Comparison of ENCODE assay signal across 18 cellular contexts in the genomic region with DNA sequence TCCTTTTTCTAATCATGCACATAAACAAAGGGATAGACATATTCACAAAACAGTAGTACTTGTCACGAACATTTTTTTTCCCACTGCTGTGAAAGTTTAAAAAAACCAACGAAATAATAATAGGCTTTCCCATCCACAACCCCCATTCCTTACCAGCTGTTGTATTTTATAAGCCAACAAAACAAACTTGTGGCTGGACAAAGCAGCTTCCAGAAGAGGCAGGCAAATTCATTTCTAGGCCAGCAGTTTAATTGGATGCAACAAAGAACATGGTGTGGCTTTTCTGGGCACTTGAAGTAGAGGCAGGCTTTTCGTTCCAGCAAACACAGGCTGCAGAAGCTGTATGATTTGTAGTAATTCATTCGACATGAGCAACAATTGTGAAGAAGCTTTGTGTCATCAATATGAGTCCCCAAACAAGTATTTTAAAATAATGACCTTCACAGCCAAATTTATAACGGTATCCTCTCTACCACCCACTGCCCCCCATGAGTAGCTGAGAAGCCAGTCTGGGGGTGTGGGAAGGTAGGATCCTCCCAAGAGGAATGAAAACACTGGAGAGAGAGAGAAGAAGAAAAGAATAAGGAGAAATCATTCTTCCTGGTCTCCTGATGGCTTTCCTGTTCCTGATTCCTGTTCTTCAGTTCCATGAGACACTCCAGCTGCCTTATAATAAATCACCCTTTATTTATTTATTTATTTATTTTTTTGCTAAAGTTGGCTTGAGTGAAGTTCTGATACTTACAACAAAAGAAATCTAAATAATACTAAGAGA. TPM values are rescaled to one million over a fixed set of nuclear protein-coding genes. Genes with fewer than 3 reads are reported as not detected.
DNase-seq lines count a peak whose midpoint lies in the region; ATAC-seq and TF ChIP-seq lines count a peak whose summit lies in the region.
"Had no signal": no experiment of that assay in that cellular context is flagged by ENCODE, and none has a peak within 500 bp of the region (broad histone marks: within the 10 kb centered on the region; RNA-seq: fewer than 3 reads in every experiment).

No MANE protein-coding gene starts in this region.

- H4K8ac ChIP-seq in neuronal stem cell (ENCODE audit: low read depth, low read length): no peak overlapping the region

- no peaks in the 10 kb centered on the region for H3K79me2 ChIP-seq in GM23338 (replicated peaks; ENCODE audit: insufficient read depth)

- H4K91ac ChIP-seq in neuronal stem cell (ENCODE audit: low read depth, low read length, poor library complexity): no peak overlapping the region

- no peak for TF ChIP-seq CTCF in GM23338 (conservative IDR thresholded peaks at IDR 0.05; ENCODE audit: low read depth in 2 of 2)

- ATAC-seq in GM23338 (no peak), left ventricle myocardium superior (peak; percentile 75), HG02798 (IDR thresholded peaks at IDR 0.05; ENCODE audit: poor library complexity, unreplicated experiment) (no peak)
- ATAC-seq: K562 had no signal

- DNase-seq in AG08395 (ENCODE audit: low spot score) (peak; percentile 7), GM23338 (ENCODE audit: low spot score) (no peak), left ventricle myocardium superior (no peak), neuronal stem cell (ENCODE audit: low spot score) (no peak), NCI-H1092 treated with DMSO at 0.1 percent for 48 hours (lab: John Stamatoyannopoulos, UW) (no peak), immature natural killer cell (no peak), NCI-H2107 treated with DMSO at 0.1 percent for 48 hours (lab: John Stamatoyannopoulos, UW; ENCODE audit: unreplicated experiment) (no peak)
- DNase-seq: Calu3; CD4-positive, CD25-positive, alpha-beta regulatory T cell; NCI-H146; NCI-H2081 treated with DMSO at 0.1 percent for 48 hours; NCI-H345; NCI-H69; NK-92 treated with Interleukin-12 subunit alpha and Interleukin-12 subunit beta, amount 100 ng/mL, for 24 hours had no signal

- H3K79me1 ChIP-seq in neuronal stem cell (ENCODE audit: low read depth, low read length): no peaks in the 10 kb centered on the region

- H3K27ac ChIP-seq in GM23338 (ENCODE audit: low read depth) (no peak overlapping the region), neuronal stem cell (replicated peaks; ENCODE audit: low read length) (no peak overlapping the region)
- H3K27ac ChIP-seq: RWPE1 had no signal

- H3K23ac ChIP-seq in neuronal stem cell (ENCODE audit: low read depth, low read length, poor library complexity): no peak overlapping the region

- no peak overlapping the region for H3K18ac ChIP-seq in neuronal stem cell (ENCODE audit: low read length)

- H3K27ac Mint-ChIP-seq in GM23338 (no peak overlapping the region), immature natural killer cell (no peak overlapping the region)
- H3K27ac Mint-ChIP-seq: CD4-positive, CD25-positive, alpha-beta regulatory T cell had no signal

- no peak overlapping the region for H3K4ac ChIP-seq in neuronal stem cell (ENCODE audit: low read length)

- H3K36me3 ChIP-seq in GM23338 (ENCODE audit: insufficient read depth) (no peaks in the 10 kb centered on the region), neuronal stem cell (replicated peaks in 1 of 2; ENCODE audit: control insufficient read depth in 2 of 2, insufficient read depth in 2 of 2, low read length in 2 of 2) (no peaks in the 10 kb centered on the region)

- H2AFZ ChIP-seq in GM23338 (peak overlapping the region; percentile 63; the same call in 1 of the 2 replicates), neuronal stem cell (ENCODE audit: low read length) (peak overlapping the region; percentile 46)

- H3K4me3 Mint-ChIP-seq in GM23338: no peak overlapping the region
- no peak overlapping the region for H3K4me3 Mint-ChIP-seq in immature natural killer cell
- H3K4me3 Mint-ChIP-seq: CD4-positive, CD25-positive, alpha-beta regulatory T cell had no signal

- H3K27me3 Mint-ChIP-seq in GM23338 (ENCODE audit: insufficient read depth, low read depth, poor library complexity): no peaks in the 10 kb centered on the region
- H3K27me3 Mint-ChIP-seq in immature natural killer cell (ENCODE audit: low read depth in 3 of 3): peaks cover 0 to 6% (median 2%) of the 10 kb centered on the region in 3 donors

- no peak overlapping the region for H3K9ac ChIP-seq in neuronal stem cell (ENCODE audit: low read depth, low read length, poor library complexity)

- H2BK5ac ChIP-seq in neuronal stem cell (ENCODE audit: low read length): no peak overlapping the region

- H3K9me3 ChIP-seq in neuronal stem cell (replicated peaks in 1 of 2; ENCODE audit: control insufficient read depth in 2 of 2, insufficient read depth in 1 of 2, low read depth in 1 of 2, low read length in 2 of 2): no peaks in the 10 kb centered on the region

- WGBS in neuronal stem cell (ENCODE audit: extremely low coverage in 2 of 2, insufficient read length in 2 of 2, insufficient replicate concordance in 1 of 2), 2 donors: no CpG with 5 or more reads among the region's 5 CpGs

- no peak overlapping the region for H2BK120ac ChIP-seq in neuronal stem cell (ENCODE audit: low read depth, low read length)

- H3K4me3 ChIP-seq in GM23338: no peak overlapping the region
- no peak overlapping the region for H3K4me3 ChIP-seq in neuronal stem cell (ENCODE audit: low read length in 2 of 2)
- H3K4me3 ChIP-seq: K562 had no signal

- H2BK12ac ChIP-seq in neuronal stem cell (ENCODE audit: low read length): no peak overlapping the region

- no peaks in the 10 kb centered on the region for H4K20me1 ChIP-seq in GM23338 (replicated peaks; ENCODE audit: insufficient read depth)

- intact Hi-C loops in left ventricle myocardium superior (cut with micrococcal nuclease): no loop called here

- H3K4me1 ChIP-seq in GM23338 (ENCODE audit: insufficient read depth): peaks cover 24% of the 10 kb centered on the region
- no peaks in the 10 kb centered on the region for H3K4me1 ChIP-seq in neuronal stem cell (ENCODE audit: control insufficient read depth in 2 of 2, insufficient read depth in 1 of 2, low read depth in 1 of 2, low read length in 2 of 2)

- no peak overlapping the region for H3K14ac ChIP-seq in neuronal stem cell (ENCODE audit: low read length)

- H3K9me2 ChIP-seq in GM23338 (ENCODE audit: insufficient read depth): no peaks in the 10 kb centered on the region

- H2AK5ac ChIP-seq in neuronal stem cell (ENCODE audit: low read depth, low read length): no peak overlapping the region

- H3K4me2 ChIP-seq in GM23338 (no peak overlapping the region), neuronal stem cell (ENCODE audit: insufficient read depth, low read length, poor library complexity, severe bottlenecking) (no peak overlapping the region)

- H3K36me3 Mint-ChIP-seq in GM23338 (ENCODE audit: low read depth): no peaks in the 10 kb centered on the region
- H3K36me3 Mint-ChIP-seq in immature natural killer cell: peaks cover 0 to 4% (median 0%) of the 10 kb centered on the region in 3 donors
- H3K36me3 Mint-ChIP-seq: CD4-positive, CD25-positive, alpha-beta regulatory T cell had no signal

- H3K4me1 Mint-ChIP-seq in GM23338 (peaks cover 14% of the 10 kb centered on the region), immature natural killer cell (no peaks in the 10 kb centered on the region)
- H3K4me1 Mint-ChIP-seq: CD4-positive, CD25-positive, alpha-beta regulatory T cell had no signal

- H2BK15ac ChIP-seq in neuronal stem cell (ENCODE audit: low read length): no peak overlapping the region

- H3K27me3 ChIP-seq in GM23338 (ENCODE audit: insufficient read depth) (no peaks in the 10 kb centered on the region), neuronal stem cell (ENCODE audit: control insufficient read depth in 3 of 3, insufficient read depth in 3 of 3, low read depth in 1 of 3, low read length in 3 of 3) (no peaks in the 10 kb centered on the region)

- no peaks in the 10 kb centered on the region for H3F3A ChIP-seq in GM23338 (replicated peaks; ENCODE audit: low read depth)

- H3K9me3 Mint-ChIP-seq in GM23338: no peaks in the 10 kb centered on the region
- H3K9me3 Mint-ChIP-seq in immature natural killer cell: peaks cover 0 to 2% (median 0%) of the 10 kb centered on the region in 6 donors

TF ChIP-seq in GM23338, 12 proteins besides CTCF, POLR2A, EP300 and RAD21 (continues in another document):
- no peak for TF ChIP-seq EZH2phosphoT487 (IDR thresholded peaks at IDR 0.05; ENCODE audit: unreplicated experiment)
- TF ChIP-seq, protein P1, sequence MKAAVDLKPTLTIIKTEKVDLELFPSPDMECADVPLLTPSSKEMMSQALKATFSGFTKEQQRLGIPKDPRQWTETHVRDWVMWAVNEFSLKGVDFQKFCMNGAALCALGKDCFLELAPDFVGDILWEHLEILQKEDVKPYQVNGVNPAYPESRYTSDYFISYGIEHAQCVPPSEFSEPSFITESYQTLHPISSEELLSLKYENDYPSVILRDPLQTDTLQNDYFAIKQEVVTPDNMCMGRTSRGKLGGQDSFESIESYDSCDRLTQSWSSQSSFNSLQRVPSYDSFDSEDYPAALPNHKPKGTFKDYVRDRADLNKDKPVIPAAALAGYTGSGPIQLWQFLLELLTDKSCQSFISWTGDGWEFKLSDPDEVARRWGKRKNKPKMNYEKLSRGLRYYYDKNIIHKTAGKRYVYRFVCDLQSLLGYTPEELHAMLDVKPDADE (IDR thresholded peaks at IDR 0.05): no peak
- TF ChIP-seq STAT1 (IDR thresholded peaks at IDR 0.05; ENCODE audit: unreplicated experiment): no peak

RNA-seq across cellular contexts. Expression of a gene that starts 56.2 kb away (rescaled TPM):
- total RNA-seq in GM23338 (2014; rRNA removed; shearing (Covaris generic)): 1.4 and 1.6 TPM in 2 replicates
- 1.2 and 1.3 TPM in 2 replicates for polyA plus RNA-seq in GM23338 (2016; fragmentation: Nextera tagmentation; extraction: Ambion mirVana)
- 7.6 TPM for total RNA-seq in left ventricle myocardium superior
- 0.06 TPM for polyA plus RNA-seq in neuronal stem cell (2013, experiment 1 of 2)
- 0.17 TPM for polyA plus RNA-seq in neuronal stem cell (2013, experiment 2 of 2)
- not detected for polyA plus RNA-seq in immature natural killer cell
- total RNA-seq: CD4-positive, CD25-positive, alpha-beta regulatory T cell; G401 had no signal
- polyA plus RNA-seq: K562 had no signal
